ENCODE assay signal across 2 cellular contexts in the genomic region with DNA sequence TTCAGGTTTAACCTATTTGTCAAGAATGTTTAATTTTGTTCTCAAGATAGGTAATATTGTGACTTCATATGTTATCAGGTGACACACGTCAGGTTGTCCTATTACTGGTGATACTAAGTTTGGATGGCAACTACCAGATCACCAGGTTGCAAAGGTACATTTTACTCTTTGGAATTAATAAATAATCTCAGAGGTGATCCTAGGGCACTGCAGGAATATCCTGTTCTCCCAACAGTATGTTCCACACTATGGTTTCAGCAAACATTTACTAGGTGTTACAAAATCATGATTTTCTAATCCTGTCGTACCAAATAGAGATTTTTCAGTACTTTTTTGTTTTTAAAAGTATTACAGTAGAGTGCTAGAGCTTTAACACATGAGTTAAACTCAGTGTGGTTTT.
TF ChIP-seq lines count a peak whose summit lies in the region.

No MANE protein-coding gene starts in this region.

TF ChIP-seq in liver, 16 proteins besides CTCF, POLR2A, EP300 and RAD21 (continued from another document):
- TF ChIP-seq GABPA (IDR thresholded peaks at IDR 0.05 in 1 of 2, conservative IDR thresholded peaks at IDR 0.05 in 1 of 2): no peak
- TF ChIP-seq YY1 (IDR thresholded peaks at IDR 0.05): peak; percentile 43
- TF ChIP-seq NR2F2 (IDR thresholded peaks at IDR 0.05): no peak
- no peak for TF ChIP-seq HNF4G (IDR thresholded peaks at IDR 0.05)
- no peak for TF ChIP-seq FOXA2 (IDR thresholded peaks at IDR 0.05)
- TF ChIP-seq, protein P1, sequence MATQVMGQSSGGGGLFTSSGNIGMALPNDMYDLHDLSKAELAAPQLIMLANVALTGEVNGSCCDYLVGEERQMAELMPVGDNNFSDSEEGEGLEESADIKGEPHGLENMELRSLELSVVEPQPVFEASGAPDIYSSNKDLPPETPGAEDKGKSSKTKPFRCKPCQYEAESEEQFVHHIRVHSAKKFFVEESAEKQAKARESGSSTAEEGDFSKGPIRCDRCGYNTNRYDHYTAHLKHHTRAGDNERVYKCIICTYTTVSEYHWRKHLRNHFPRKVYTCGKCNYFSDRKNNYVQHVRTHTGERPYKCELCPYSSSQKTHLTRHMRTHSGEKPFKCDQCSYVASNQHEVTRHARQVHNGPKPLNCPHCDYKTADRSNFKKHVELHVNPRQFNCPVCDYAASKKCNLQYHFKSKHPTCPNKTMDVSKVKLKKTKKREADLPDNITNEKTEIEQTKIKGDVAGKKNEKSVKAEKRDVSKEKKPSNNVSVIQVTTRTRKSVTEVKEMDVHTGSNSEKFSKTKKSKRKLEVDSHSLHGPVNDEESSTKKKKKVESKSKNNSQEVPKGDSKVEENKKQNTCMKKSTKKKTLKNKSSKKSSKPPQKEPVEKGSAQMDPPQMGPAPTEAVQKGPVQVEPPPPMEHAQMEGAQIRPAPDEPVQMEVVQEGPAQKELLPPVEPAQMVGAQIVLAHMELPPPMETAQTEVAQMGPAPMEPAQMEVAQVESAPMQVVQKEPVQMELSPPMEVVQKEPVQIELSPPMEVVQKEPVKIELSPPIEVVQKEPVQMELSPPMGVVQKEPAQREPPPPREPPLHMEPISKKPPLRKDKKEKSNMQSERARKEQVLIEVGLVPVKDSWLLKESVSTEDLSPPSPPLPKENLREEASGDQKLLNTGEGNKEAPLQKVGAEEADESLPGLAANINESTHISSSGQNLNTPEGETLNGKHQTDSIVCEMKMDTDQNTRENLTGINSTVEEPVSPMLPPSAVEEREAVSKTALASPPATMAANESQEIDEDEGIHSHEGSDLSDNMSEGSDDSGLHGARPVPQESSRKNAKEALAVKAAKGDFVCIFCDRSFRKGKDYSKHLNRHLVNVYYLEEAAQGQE (IDR thresholded peaks at IDR 0.05): peak; percentile 29
- TF ChIP-seq, protein P2, sequence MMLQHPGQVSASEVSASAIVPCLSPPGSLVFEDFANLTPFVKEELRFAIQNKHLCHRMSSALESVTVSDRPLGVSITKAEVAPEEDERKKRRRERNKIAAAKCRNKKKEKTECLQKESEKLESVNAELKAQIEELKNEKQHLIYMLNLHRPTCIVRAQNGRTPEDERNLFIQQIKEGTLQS (IDR thresholded peaks at IDR 0.05): peak; percentile 51
- no peak for TF ChIP-seq JUND (IDR thresholded peaks at IDR 0.05)
- TF ChIP-seq EGR1 (IDR thresholded peaks at IDR 0.05; ENCODE audit: low read depth in 2 of 2): no peak
- TF ChIP-seq, protein P3, sequence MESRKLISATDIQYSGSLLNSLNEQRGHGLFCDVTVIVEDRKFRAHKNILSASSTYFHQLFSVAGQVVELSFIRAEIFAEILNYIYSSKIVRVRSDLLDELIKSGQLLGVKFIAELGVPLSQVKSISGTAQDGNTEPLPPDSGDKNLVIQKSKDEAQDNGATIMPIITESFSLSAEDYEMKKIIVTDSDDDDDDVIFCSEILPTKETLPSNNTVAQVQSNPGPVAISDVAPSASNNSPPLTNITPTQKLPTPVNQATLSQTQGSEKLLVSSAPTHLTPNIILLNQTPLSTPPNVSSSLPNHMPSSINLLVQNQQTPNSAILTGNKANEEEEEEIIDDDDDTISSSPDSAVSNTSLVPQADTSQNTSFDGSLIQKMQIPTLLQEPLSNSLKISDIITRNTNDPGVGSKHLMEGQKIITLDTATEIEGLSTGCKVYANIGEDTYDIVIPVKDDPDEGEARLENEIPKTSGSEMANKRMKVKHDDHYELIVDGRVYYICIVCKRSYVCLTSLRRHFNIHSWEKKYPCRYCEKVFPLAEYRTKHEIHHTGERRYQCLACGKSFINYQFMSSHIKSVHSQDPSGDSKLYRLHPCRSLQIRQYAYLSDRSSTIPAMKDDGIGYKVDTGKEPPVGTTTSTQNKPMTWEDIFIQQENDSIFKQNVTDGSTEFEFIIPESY (IDR thresholded peaks at IDR 0.05): peak; percentile 11
- peak; percentile 56 to 67 for TF ChIP-seq HNF4A (conservative IDR thresholded peaks at IDR 0.05)
- peak; percentile 68 to 91 for TF ChIP-seq RXRA (IDR thresholded peaks at IDR 0.05)
- TF ChIP-seq SP1 (IDR thresholded peaks at IDR 0.05): peak; percentile 86
- TF ChIP-seq, protein P4, sequence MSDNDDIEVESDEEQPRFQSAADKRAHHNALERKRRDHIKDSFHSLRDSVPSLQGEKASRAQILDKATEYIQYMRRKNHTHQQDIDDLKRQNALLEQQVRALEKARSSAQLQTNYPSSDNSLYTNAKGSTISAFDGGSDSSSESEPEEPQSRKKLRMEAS (IDR thresholded peaks at IDR 0.05): no peak

TF ChIP-seq in HepG2, 621 proteins besides CTCF, POLR2A, EP300 and RAD21 (continued from another document):
- no peak for TF ChIP-seq GTF3A (CRISPR knock-in tag; conservative IDR thresholded peaks at IDR 0.05)
- no peak for TF ChIP-seq THAP11 (CRISPR knock-in tag; IDR thresholded peaks at IDR 0.05)
- TF ChIP-seq, protein P5, sequence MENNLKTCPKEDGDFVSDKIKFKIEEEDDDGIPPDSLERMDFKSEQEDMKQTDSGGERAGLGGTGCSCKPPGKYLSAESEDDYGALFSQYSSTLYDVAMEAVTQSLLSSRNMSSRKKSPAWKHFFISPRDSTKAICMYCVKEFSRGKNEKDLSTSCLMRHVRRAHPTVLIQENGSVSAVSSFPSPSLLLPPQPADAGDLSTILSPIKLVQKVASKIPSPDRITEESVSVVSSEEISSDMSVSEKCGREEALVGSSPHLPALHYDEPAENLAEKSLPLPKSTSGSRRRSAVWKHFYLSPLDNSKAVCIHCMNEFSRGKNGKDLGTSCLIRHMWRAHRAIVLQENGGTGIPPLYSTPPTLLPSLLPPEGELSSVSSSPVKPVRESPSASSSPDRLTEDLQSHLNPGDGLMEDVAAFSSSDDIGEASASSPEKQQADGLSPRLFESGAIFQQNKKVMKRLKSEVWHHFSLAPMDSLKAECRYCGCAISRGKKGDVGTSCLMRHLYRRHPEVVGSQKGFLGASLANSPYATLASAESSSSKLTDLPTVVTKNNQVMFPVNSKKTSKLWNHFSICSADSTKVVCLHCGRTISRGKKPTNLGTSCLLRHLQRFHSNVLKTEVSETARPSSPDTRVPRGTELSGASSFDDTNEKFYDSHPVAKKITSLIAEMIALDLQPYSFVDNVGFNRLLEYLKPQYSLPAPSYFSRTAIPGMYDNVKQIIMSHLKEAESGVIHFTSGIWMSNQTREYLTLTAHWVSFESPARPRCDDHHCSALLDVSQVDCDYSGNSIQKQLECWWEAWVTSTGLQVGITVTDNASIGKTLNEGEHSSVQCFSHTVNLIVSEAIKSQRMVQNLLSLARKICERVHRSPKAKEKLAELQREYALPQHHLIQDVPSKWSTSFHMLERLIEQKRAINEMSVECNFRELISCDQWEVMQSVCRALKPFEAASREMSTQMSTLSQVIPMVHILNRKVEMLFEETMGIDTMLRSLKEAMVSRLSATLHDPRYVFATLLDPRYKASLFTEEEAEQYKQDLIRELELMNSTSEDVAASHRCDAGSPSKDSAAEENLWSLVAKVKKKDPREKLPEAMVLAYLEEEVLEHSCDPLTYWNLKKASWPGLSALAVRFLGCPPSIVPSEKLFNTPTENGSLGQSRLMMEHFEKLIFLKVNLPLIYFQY (CRISPR knock-in tag; IDR thresholded peaks at IDR 0.05; ENCODE audit: borderline replicate concordance): no peak
- no peak for TF ChIP-seq ZBTB43 (CRISPR knock-in tag; conservative IDR thresholded peaks at IDR 0.05)
- no peak for TF ChIP-seq RARG (CRISPR knock-in tag; IDR thresholded peaks at IDR 0.05; ENCODE audit: low read depth)
- TF ChIP-seq RXRB (CRISPR knock-in tag; IDR thresholded peaks at IDR 0.05; ENCODE audit: borderline replicate concordance): no peak
- no peak for TF ChIP-seq ZC3H4 (CRISPR knock-in tag; IDR thresholded peaks at IDR 0.05; ENCODE audit: borderline replicate concordance)
- TF ChIP-seq ZNF784 (CRISPR knock-in tag; IDR thresholded peaks at IDR 0.05; ENCODE audit: borderline replicate concordance): no peak
- no peak for TF ChIP-seq ZNF839 (CRISPR knock-in tag; IDR thresholded peaks at IDR 0.05; ENCODE audit: borderline replicate concordance)
- TF ChIP-seq ZNF83 (CRISPR knock-in tag; IDR thresholded peaks at IDR 0.05; ENCODE audit: borderline replicate concordance): no peak
- no peak for TF ChIP-seq ZNF33B (CRISPR knock-in tag; IDR thresholded peaks at IDR 0.05)
- no peak for TF ChIP-seq ZNF484 (CRISPR knock-in tag; IDR thresholded peaks at IDR 0.05; ENCODE audit: borderline replicate concordance, low read depth)
- no peak for TF ChIP-seq ARID2 (CRISPR knock-in tag; IDR thresholded peaks at IDR 0.05; ENCODE audit: borderline replicate concordance)
- no peak for TF ChIP-seq FOXM1 (CRISPR knock-in tag; IDR thresholded peaks at IDR 0.05)
- TF ChIP-seq POLR2G (IDR thresholded peaks at IDR 0.05; ENCODE audit: low read depth, low read length): no peak
- TF ChIP-seq KAT8 (CRISPR knock-in tag; IDR thresholded peaks at IDR 0.05): no peak
- no peak for TF ChIP-seq CENPT (CRISPR knock-in tag; IDR thresholded peaks at IDR 0.05; ENCODE audit: low read depth)
